Comparison of ENCODE assay signal across 12 cellular contexts in genomic region chr18:48342125-48342524, GRCh38.
DNase-seq lines count a peak whose midpoint lies in the region; ATAC-seq and TF ChIP-seq lines count a peak whose summit lies in the region.
"Had no signal": no experiment of that assay in that cellular context is flagged by ENCODE, and none has a peak within 500 bp of the region (broad histone marks: within the 10 kb centered on the region; RNA-seq: fewer than 3 reads in every experiment).

No MANE protein-coding gene starts in this region.

- peaks cover 24% of the 10 kb centered on the region for H3K4me1 ChIP-seq in stomach smooth muscle (ENCODE audit: control insufficient read depth, insufficient read depth, low read length)

- DNase-seq in NCI-H1105 (lab: John Stamatoyannopoulos, UW) (peak; percentile 91), NCI-H446 (lab: John Stamatoyannopoulos, UW) (peak; percentile 45 to 91), left cardiac atrium (no peak), AG20443 (ENCODE audit: low spot score) (no peak), GM10266 (ENCODE audit: extremely low spot score) (no peak), HPDE6-E6E7 (ENCODE audit: extremely low spot score) (no peak)
- DNase-seq: activated CD8-positive, alpha-beta memory T cell treated with anti-CD3 and anti-CD28 coated beads, Interleukin-2, amount 10 ng/mL, durations not matched to agents 7 days and 5 days; CD8-positive, alpha-beta memory T cell; naive B cell; SIG-M5 had no signal

- peak overlapping the region in 1 of 2 donors; percentile 54 for H3K4me3 ChIP-seq in stomach smooth muscle (ENCODE audit: low read length in 2 of 2)

- no peak for TF ChIP-seq CTCF in GM10266 (IDR thresholded peaks at IDR 0.05; ENCODE audit: control insufficient read depth, insufficient read depth, low read depth, missing control alignments)

- H3K36me3 ChIP-seq in stomach smooth muscle (ENCODE audit: control insufficient read depth in 2 of 2, insufficient read depth in 2 of 2, low read length in 2 of 2): no peaks in the 10 kb centered on the region

- ATAC-seq in left cardiac atrium: peak; percentile 28 to 47
- ATAC-seq: activated CD8-positive, alpha-beta memory T cell treated with anti-CD3 and anti-CD28 coated beads, Interleukin-2, amount 10 ng/mL, durations not matched to agents 7 days and 5 days had no signal

- no peaks in the 10 kb centered on the region for H3K9me3 ChIP-seq in stomach smooth muscle (ENCODE audit: control insufficient read depth in 2 of 2, low read length in 2 of 2)

- no peaks in the 10 kb centered on the region for H3K27me3 ChIP-seq in stomach smooth muscle (ENCODE audit: control insufficient read depth in 1 of 2, insufficient read depth in 2 of 2, low read length in 2 of 2)

- peak overlapping the region in 1 of 2 donors; percentile 42 for H3K9ac ChIP-seq in stomach smooth muscle (ENCODE audit: low read length in 2 of 2)
- H3K9ac ChIP-seq: KMS-11 had no signal

- H3K27ac ChIP-seq in stomach smooth muscle (ENCODE audit: low read length): peak overlapping the region; percentile 67
- H3K27ac ChIP-seq: KMS-11 had no signal

- intact Hi-C loops in left cardiac atrium (cut with DNase I): loop anchor here in 1 of 2 donors (5.0 kb wide), 3 partner anchors 65 to 310 kb away; partner anchors contain the start of gene ZBTB7C

Comparison
In these comparisons a context has a peak if more than half of its experiments do, and no peak if none do; other contexts are left out.
1. DNase-seq: peak in NCI-H1105 (single experiment) and NCI-H446 (2 of 2); none in left cardiac atrium (single experiment), AG20443 (single experiment), GM10266 (single experiment) and HPDE6-E6E7 (single experiment).